In the genomic region with DNA sequence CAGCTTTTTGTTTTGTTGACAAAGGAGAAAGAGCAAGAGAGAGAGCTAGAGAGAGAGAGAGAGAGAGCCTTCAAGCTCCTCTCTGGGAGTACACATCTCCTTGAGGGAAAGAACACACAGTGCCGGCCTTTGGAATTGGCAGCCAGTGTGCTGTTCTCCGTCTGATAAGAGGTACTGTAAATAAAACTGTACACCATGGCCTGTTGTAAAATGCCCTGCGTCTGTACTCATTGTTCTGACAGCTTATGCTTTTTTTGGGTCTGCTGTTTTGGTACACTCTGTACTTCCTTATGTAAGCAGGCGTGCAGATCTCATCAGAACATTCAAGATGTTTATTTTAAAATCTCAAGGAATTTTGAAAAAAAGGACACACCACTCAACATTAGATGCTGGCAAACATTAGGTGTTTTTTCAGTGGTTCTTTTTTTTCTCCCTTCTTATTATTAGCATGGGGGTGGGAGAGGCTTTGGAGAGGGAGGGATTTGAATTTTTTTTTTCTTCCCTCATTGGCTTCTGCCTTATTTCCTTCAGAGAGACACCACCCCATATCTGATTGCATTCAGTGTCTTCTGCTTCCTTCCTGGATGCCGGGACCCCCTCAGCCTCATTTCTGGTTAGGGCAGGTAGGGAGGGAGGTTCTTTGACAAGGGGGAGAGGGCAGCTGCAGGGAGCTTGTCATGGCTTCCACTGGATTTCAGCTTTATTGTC, we compare ENCODE assay signal across 9 cellular contexts.
DNase-seq lines count a peak whose midpoint lies in the region; ATAC-seq and TF ChIP-seq lines count a peak whose summit lies in the region.
"Had no signal": no experiment of that assay in that cellular context is flagged by ENCODE, and none has a peak within 500 bp of the region (broad histone marks: within the 10 kb centered on the region; RNA-seq: fewer than 3 reads in every experiment).

No MANE protein-coding gene starts in this region.

- no peak for TF ChIP-seq CTCF in sigmoid colon (IDR thresholded peaks at IDR 0.05)

- ATAC-seq in left ventricle myocardium superior (peak; percentile 88), HG02885 (IDR thresholded peaks at IDR 0.05; ENCODE audit: poor library complexity, unreplicated experiment) (no peak), GM18520 (IDR thresholded peaks at IDR 0.05; ENCODE audit: unreplicated experiment) (no peak), GM18873 (IDR thresholded peaks at IDR 0.05; ENCODE audit: low FRiP score, unreplicated experiment) (no peak)

- peak overlapping the region; percentile 94 to 99 (median 97) for H3K27ac ChIP-seq in sigmoid colon

- TF ChIP-seq EP300 in sigmoid colon (IDR thresholded peaks at IDR 0.05): peak; percentile 100

- H3K36me3 ChIP-seq in adipocyte (ENCODE audit: control insufficient read depth, insufficient read depth, low read length, severe bottlenecking) (peaks cover 37% of the 10 kb centered on the region), sigmoid colon (no peaks in the 10 kb centered on the region)

- peak; percentile 40 for DNase-seq in GF-D8 (lab: John Stamatoyannopoulos, UW)
- DNase-seq in adipocyte (ENCODE audit: low read depth): peak; percentile 97
- DNase-seq in left ventricle myocardium superior: peak; percentile 87
- DNase-seq in sigmoid colon: peak; percentile 98
- no peak for DNase-seq in GM03348 (ENCODE audit: low spot score)
- DNase-seq: activated CD4-positive, alpha-beta T cell treated with anti-CD3 and anti-CD28 coated beads, Interleukin-2, amount 50 U/mL, for 4 hours had no signal

- H3K9me3 ChIP-seq in adipocyte (ENCODE audit: control insufficient read depth, low read length) (no peaks in the 10 kb centered on the region), sigmoid colon (no peaks in the 10 kb centered on the region)

- H3K9ac ChIP-seq in adipocyte (ENCODE audit: low read length): peak overlapping the region; percentile 94

- H3K4me1 ChIP-seq in adipocyte (ENCODE audit: control insufficient read depth, insufficient read depth, low read length) (peaks cover 87% of the 10 kb centered on the region), sigmoid colon (peaks cover 0 to 96% (median 94%) of the 10 kb centered on the region in 4 donors)

- WGBS in sigmoid colon, 2 donors: 1 to 14% methylated on average over 5 of the region's 5 CpGs

- intact Hi-C loops in left ventricle myocardium superior (cut with micrococcal nuclease) (no loop called here), sigmoid colon (cut with DNase I) (loop anchor here (1.0 to 2.0 kb wide), 4 partner anchors 15 to 129 kb away; no protein-coding TSS in a partner anchor)

- H3K4me3 ChIP-seq in adipocyte (ENCODE audit: low read length): peak overlapping the region; percentile 73
- H3K4me3 ChIP-seq in sigmoid colon: peak overlapping the region; percentile 34 to 44 (median 36)

- H3K27me3 ChIP-seq in adipocyte (replicated peaks; ENCODE audit: control insufficient read depth, insufficient read depth, low read length) (no peaks in the 10 kb centered on the region), sigmoid colon (no peaks in the 10 kb centered on the region)

- peak; percentile 37 to 66 for TF ChIP-seq POLR2A in sigmoid colon (IDR thresholded peaks at IDR 0.05)
